ENCODE assay signal across 37 cellular contexts in the genomic region with DNA sequence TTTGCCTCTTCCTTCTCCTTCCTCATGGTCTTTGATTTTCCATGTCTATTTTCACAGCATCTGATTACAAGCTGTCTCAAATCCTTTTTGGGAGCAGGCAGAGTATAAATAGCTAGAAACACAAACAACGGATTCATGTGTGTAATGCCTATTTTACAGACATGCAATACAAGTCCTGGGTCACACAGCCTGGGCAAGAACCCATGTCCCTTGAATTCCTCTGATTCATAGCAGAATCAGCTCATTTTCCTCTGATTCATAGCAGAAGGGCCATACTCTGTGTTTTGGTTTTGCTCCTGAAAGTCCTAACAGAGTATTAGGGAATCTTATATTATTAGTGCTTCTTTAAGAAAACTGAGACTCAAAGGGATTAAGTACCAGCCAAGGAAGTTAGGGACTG.
A peak's percentile ranks its signal among the peaks of the same experiment; 100 is the strongest.
DNase-seq lines count a peak whose midpoint lies in the region; ATAC-seq, FAIRE-seq and TF ChIP-seq lines count a peak whose summit lies in the region.
"Had no signal": no experiment of that assay in that cellular context is flagged by ENCODE, and none has a peak within 500 bp of the region (broad histone marks: within the 10 kb centered on the region; RNA-seq: fewer than 3 reads in every experiment).

No MANE protein-coding gene starts in this region.

- no TSS peak for BruUV-seq in MCF 10A (replicated peaks; lab: Mats Ljungman, UMichigan)
- no TSS peak for BruUV-seq in mammary epithelial cell (replicated peaks; lab: Mats Ljungman, UMichigan)
- BruUV-seq in HepG2 (replicated peaks; lab: Mats Ljungman, UMichigan) = no TSS peak

- H3K9me3 ChIP-seq in breast epithelium (no peaks in the 10 kb centered on the region), mammary epithelial cell (replicated peaks; ENCODE audit: insufficient read depth, low read length) (no peaks in the 10 kb centered on the region), HepG2 (ENCODE audit: low read length) (no peaks in the 10 kb centered on the region)
- H3K9me3 ChIP-seq: HAP-1, lower lobe of right lung, mucosa of descending colon, right atrium auricular region, upper lobe of right lung had no signal

- CTCF ChIA-PET in MCF 10A (lab: Yijun Ruan, JAX) = interaction anchor here (0.6 to 0.7 kb wide), 2 partner anchors 38 to 142 kb away, joined by 3 read pairs; no protein-coding TSS in a partner anchor
- CTCF ChIA-PET in mammary epithelial cell (lab: Charles Lee; ENCODE audit: low non-redundant PET) = interaction anchor here (0.7 kb wide), 1 partner anchor 1452 kb away, joined by 4 read pairs; no protein-coding TSS in a partner anchor
- CTCF ChIA-PET in HepG2 (lab: Yijun Ruan, JAX; ENCODE audit: low intra/inter-chr PET ratio, low total read pairs) = no interaction called here
- CTCF ChIA-PET in HEK293T (lab: Yijun Ruan, JAX) = interaction anchor here (2.0 kb wide), 1 partner anchor 33 kb away, joined by 5 read pairs; no protein-coding TSS in a partner anchor

- no peak overlapping the region for H3K27ac ChIP-seq in breast epithelium
- no peak overlapping the region for H3K27ac ChIP-seq in mammary epithelial cell (ENCODE audit: insufficient read depth, low read depth, low read length)
- H3K27ac ChIP-seq in HepG2 (ENCODE audit: extremely low read length, insufficient read depth, low read length) = no peak overlapping the region
- H3K27ac ChIP-seq: 22Rv1, lower lobe of right lung, parathyroid adenoma, right atrium auricular region, RWPE1, upper lobe of right lung had no signal

- no peak for FAIRE-seq in HepG2 (lab: Jason Lieb, UNC)
- FAIRE-seq: GM18507, HTR-8/SVneo, kidney had no signal

- no peak overlapping the region for H3K4me3 Mint-ChIP-seq in MCF 10A (ENCODE audit: unreplicated experiment)
- H3K4me3 Mint-ChIP-seq: activated CD4-positive, alpha-beta memory T cell treated with anti-CD3 and anti-CD28 coated beads for 36 hours; activated naive CD8-positive, alpha-beta T cell treated with anti-CD3 and anti-CD28 coated beads for 36 hours; CD8-positive, alpha-beta T cell; stimulated activated memory B cell treated with anti-CD40 and anti-IgM and Interleukin-4, amounts not matched to agents 10 μg/mL and 1 μg/mL and 100 μg/mL, for 72 hours had no signal

- no peak for TF ChIP-seq EP300 in HepG2 (IDR thresholded peaks at IDR 0.05; ENCODE audit: low read depth in 2 of 2, low read length in 2 of 2)
- no peak for TF ChIP-seq EP300 in HepG2 (CRISPR knock-in tag; IDR thresholded peaks at IDR 0.05; ENCODE audit: borderline replicate concordance)

- dilution Hi-C loops in mammary epithelial cell (cut with HindIII; ENCODE audit: low sequenced_read_pairs) = no loop called here

- in situ Hi-C loops in mammary epithelial cell (cut with MboI; ENCODE audit: low sequenced_read_pairs in 2 of 2) = no loop called here
- in situ Hi-C loops in HepG2 (cut with HindIII; ENCODE audit: extremely low pct_ligation_motif_present, low pct_unique_long_range_greater_than_20kb) = no loop called here

- no peak overlapping the region for H3K27ac Mint-ChIP-seq in MCF 10A (ENCODE audit: low read depth, unreplicated experiment)
- H3K27ac Mint-ChIP-seq: activated CD4-positive, alpha-beta memory T cell treated with anti-CD3 and anti-CD28 coated beads for 36 hours; activated naive CD8-positive, alpha-beta T cell treated with anti-CD3 and anti-CD28 coated beads for 36 hours; activated T-helper 2 cell treated with anti-CD3 and anti-CD28 coated beads, Interferon-gamma antibody, Interleukin-2, Interleukin-4, amounts not matched to agents 10 μg/mL and 5 μg/mL and 100 μg/mL, durations not matched to agents 14 hours and 24 hours and 36 hours; CD8-positive, alpha-beta T cell; stimulated activated memory B cell treated with anti-CD40 and anti-IgM and Interleukin-4, amounts not matched to agents 10 μg/mL and 1 μg/mL and 100 μg/mL, for 72 hours had no signal

- H4K20me1 ChIP-seq in mammary epithelial cell (ENCODE audit: insufficient read depth, low read length) (no peaks in the 10 kb centered on the region), HepG2 (ENCODE audit: insufficient read depth, low read length) (no peaks in the 10 kb centered on the region)

- H3K4me1 ChIP-seq in breast epithelium = no peaks in the 10 kb centered on the region
- H3K4me1 ChIP-seq in mammary epithelial cell (ENCODE audit: insufficient read depth, low read length) = no peaks in the 10 kb centered on the region
- H3K4me1 ChIP-seq in HepG2 (ENCODE audit: insufficient read depth, low read length) = no peaks in the 10 kb centered on the region
- H3K4me1 ChIP-seq: lower lobe of right lung, parathyroid adenoma, right atrium auricular region, upper lobe of right lung had no signal

- H3K79me2 ChIP-seq in mammary epithelial cell (ENCODE audit: insufficient read depth, low read length) (no peaks in the 10 kb centered on the region), HepG2 (ENCODE audit: insufficient read depth, low read length) (no peaks in the 10 kb centered on the region)
- H3K79me2 ChIP-seq: parathyroid adenoma had no signal

- no peak for TF ChIP-seq POLR2A in breast epithelium (IDR thresholded peaks at IDR 0.05)
- TF ChIP-seq POLR2A in HepG2 (IDR thresholded peaks at IDR 0.05; ENCODE audit: insufficient read depth in 1 of 2, low read depth in 2 of 2, low read length in 2 of 2) = no peak

- H3K9me3 Mint-ChIP-seq in MCF 10A (ENCODE audit: unreplicated experiment) = no peaks in the 10 kb centered on the region
- H3K9me3 Mint-ChIP-seq: activated CD4-positive, alpha-beta memory T cell treated with anti-CD3 and anti-CD28 coated beads for 36 hours; activated naive CD8-positive, alpha-beta T cell treated with anti-CD3 and anti-CD28 coated beads for 36 hours; activated T-helper 2 cell treated with anti-CD3 and anti-CD28 coated beads, Interferon-gamma antibody, Interleukin-2, Interleukin-4, amounts not matched to agents 10 μg/mL and 5 μg/mL and 100 μg/mL, durations not matched to agents 14 hours and 24 hours and 36 hours; CD8-positive, alpha-beta T cell; stimulated activated memory B cell treated with anti-CD40 and anti-IgM and Interleukin-4, amounts not matched to agents 10 μg/mL and 1 μg/mL and 100 μg/mL, for 72 hours had no signal

- 50% methylated on average over 1 of the region's 1 CpG for WGBS in mammary epithelial cell (ENCODE audit: low coverage, missing lambda C conversion rate)
- 32% methylated on average over 1 of the region's 1 CpG for WGBS in HepG2 (ENCODE audit: low lambda C conversion rate)

- no peaks in the 10 kb centered on the region for H3K36me3 ChIP-seq in breast epithelium
- H3K36me3 ChIP-seq in mammary epithelial cell (ENCODE audit: insufficient read depth, low read length) = no peaks in the 10 kb centered on the region
- no peaks in the 10 kb centered on the region for H3K36me3 ChIP-seq in HepG2 (replicated peaks in 1 of 2; ENCODE audit: control insufficient read depth in 1 of 2, insufficient read depth in 2 of 2, low read length in 2 of 2)
- H3K36me3 ChIP-seq: HAP-1, lower lobe of right lung, right atrium auricular region, upper lobe of right lung had no signal

- no peak for TF ChIP-seq CTCF in MCF 10A (IDR thresholded peaks at IDR 0.05; ENCODE audit: unreplicated experiment)
- TF ChIP-seq CTCF in breast epithelium (IDR thresholded peaks at IDR 0.05) = no peak
- TF ChIP-seq CTCF in mammary epithelial cell (conservative IDR thresholded peaks at IDR 0.05 in 1 of 2, IDR thresholded peaks at IDR 0.05 in 1 of 2; ENCODE audit: extremely low read depth in 1 of 2, insufficient read depth in 1 of 2, low read depth in 1 of 2, low read length in 2 of 2) = no peak
- TF ChIP-seq CTCF in HepG2 (CRISPR knock-in tag; IDR thresholded peaks at IDR 0.05) = no peak

- peaks cover 13% of the 10 kb centered on the region for H3K27me3 Mint-ChIP-seq in MCF 10A (ENCODE audit: insufficient read depth, unreplicated experiment)
- H3K27me3 Mint-ChIP-seq: stimulated activated memory B cell treated with anti-CD40 and anti-IgM and Interleukin-4, amounts not matched to agents 10 μg/mL and 1 μg/mL and 100 μg/mL, for 72 hours had no signal

- peaks cover 21% of the 10 kb centered on the region for H3K4me1 Mint-ChIP-seq in MCF 10A (ENCODE audit: insufficient read depth, unreplicated experiment)
- H3K4me1 Mint-ChIP-seq: activated naive CD8-positive, alpha-beta T cell treated with anti-CD3 and anti-CD28 coated beads for 36 hours; stimulated activated memory B cell treated with anti-CD40 and anti-IgM and Interleukin-4, amounts not matched to agents 10 μg/mL and 1 μg/mL and 100 μg/mL, for 72 hours had no signal

- peaks cover 4% of the 10 kb centered on the region for H3K36me3 Mint-ChIP-seq in MCF 10A (ENCODE audit: insufficient read depth, unreplicated experiment)
- H3K36me3 Mint-ChIP-seq: activated CD4-positive, alpha-beta memory T cell treated with anti-CD3 and anti-CD28 coated beads for 36 hours; activated naive CD8-positive, alpha-beta T cell treated with anti-CD3 and anti-CD28 coated beads for 36 hours; CD8-positive, alpha-beta T cell; stimulated activated memory B cell treated with anti-CD40 and anti-IgM and Interleukin-4, amounts not matched to agents 10 μg/mL and 1 μg/mL and 100 μg/mL, for 72 hours had no signal

- no peak for TF ChIP-seq RAD21 in HepG2 (CRISPR knock-in tag; IDR thresholded peaks at IDR 0.05)

- intact Hi-C loops in MCF 10A (cut with micrococcal nuclease) (no loop called here), breast epithelium (cut with DNase I; ENCODE audit: low total_unique reads) (no loop called here), mammary epithelial cell (cut with micrococcal nuclease) (no loop called here), HepG2 (cut with micrococcal nuclease; ENCODE audit: unreplicated experiment) (no loop called here)

- ATAC-seq in left lobe of liver (no peak), HepG2 (no peak), HG02938 (IDR thresholded peaks at IDR 0.05; ENCODE audit: unreplicated experiment) (no peak)
- ATAC-seq: activated CD4-positive, CD25-positive, alpha-beta regulatory T cell treated with anti-CD3 and anti-CD28 coated beads, Interleukin-2, amount 50 U/mL, for 24 hours; CD8-positive, alpha-beta T cell; lower lobe of right lung; mucosa of descending colon; stimulated activated memory B cell treated with anti-CD40 and anti-IgM and Interleukin-4, amounts not matched to agents 10 μg/mL and 1 μg/mL and 100 μg/mL, for 72 hours; upper lobe of right lung had no signal

- DNase-seq in MCF 10A (ENCODE audit: unreplicated experiment) (peak; percentile 18), breast epithelium (ENCODE audit: low spot score in 2 of 2) (no peak), mammary epithelial cell (peak; percentile 11), left lobe of liver (ENCODE audit: low spot score) (peak; percentile 1), NCI-H82 treated with DMSO at 0.1 percent for 48 hours (lab: John Stamatoyannopoulos, UW; ENCODE audit: unreplicated experiment) (no peak), HepG2 (ENCODE audit: low spot score) (no peak), HEK293T (ENCODE audit: extremely low spot score) (no peak)
- DNase-seq: activated CD4-positive, alpha-beta memory T cell treated with anti-CD3 and anti-CD28 coated beads for 36 hours; activated CD8-positive, alpha-beta memory T cell treated with anti-CD3 and anti-CD28 coated beads, Interleukin-2, amount 50 U/mL, for 48 hours; activated naive CD8-positive, alpha-beta T cell treated with anti-CD3 and anti-CD28 coated beads for 36 hours; CD8-positive, alpha-beta T cell; cerebellar nuclear complex; GDM1; head of caudate nucleus; KBM-7; kidney; lower lobe of right lung; mucosa of descending colon; NCI-H1436; NCI-H2081 treated with DMSO at 0.1 percent for 48 hours; NCI-H446; NCI-H774; stimulated activated CD4-positive, alpha-beta T cell treated with anti-CD3 and anti-CD28 coated beads, Interleukin-12 subunit alpha, Interleukin-12 subunit beta, amount 100 ng/mL, for 4 hours; stimulated activated CD4-positive, alpha-beta T cell treated with anti-CD3 and anti-CD28 coated beads, Interleukin-4, amount 100 ng/mL, for 4 hours; T-helper 1 cell; upper lobe of right lung had no signal

- H3K9ac ChIP-seq in mammary epithelial cell (ENCODE audit: insufficient read depth, low read length) = no peak overlapping the region
- no peak overlapping the region for H3K9ac ChIP-seq in HepG2 (ENCODE audit: insufficient read depth, low read depth, low read length)
- H3K9ac ChIP-seq: parathyroid adenoma had no signal

- H2AFZ ChIP-seq in mammary epithelial cell (ENCODE audit: low read depth, low read length) (no peak overlapping the region), HepG2 (ENCODE audit: low read length) (no peak overlapping the region)
- H2AFZ ChIP-seq: parathyroid adenoma had no signal

- no peak overlapping the region for H3K4me3 ChIP-seq in breast epithelium
- no peak overlapping the region for H3K4me3 ChIP-seq in mammary epithelial cell (replicated peaks in 1 of 3; ENCODE audit: insufficient read depth in 1 of 3, low read depth in 2 of 3, low read length in 3 of 3)
- H3K4me3 ChIP-seq in HepG2 (replicated peaks in 1 of 3; ENCODE audit: insufficient read depth in 1 of 3, low read depth in 2 of 3, low read length in 3 of 3) = no peak overlapping the region
- H3K4me3 ChIP-seq: HAP-1, lower lobe of right lung, mucosa of descending colon, right atrium auricular region, upper lobe of right lung had no signal

- POLR2A ChIA-PET in MCF 10A (lab: Yijun Ruan, JAX) (interaction anchor here (0.5 kb wide), 1 partner anchor 372 kb away, joined by 3 read pairs; no protein-coding TSS in a partner anchor), HepG2 (lab: Yijun Ruan, JAX) (no interaction called here), HEK293T (lab: Yijun Ruan, JAX) (no interaction called here)

- H3K27me3 ChIP-seq in breast epithelium = no peaks in the 10 kb centered on the region
- no peaks in the 10 kb centered on the region for H3K27me3 ChIP-seq in mammary epithelial cell (ENCODE audit: insufficient read depth, low read length)
- peaks cover 0 to 22% of the 10 kb centered on the region in 2 experiments; a peak in 3 of 5 replicates for H3K27me3 ChIP-seq in HepG2 (ENCODE audit: control insufficient read depth in 1 of 2, insufficient read depth in 2 of 2, low read length in 2 of 2)
- H3K27me3 ChIP-seq: right atrium auricular region had no signal

- H3K4me2 ChIP-seq in mammary epithelial cell (ENCODE audit: insufficient read depth, low read depth, low read length) = no peak overlapping the region
- no peak overlapping the region for H3K4me2 ChIP-seq in HepG2 (ENCODE audit: low read depth, low read length)

Comparison
In these comparisons a context has a peak if more than half of its experiments do, and no peak if none do; other contexts are left out.
1. DNase-seq: peak in MCF 10A (single experiment), mammary epithelial cell (single experiment) and left lobe of liver (single experiment); none in breast epithelium (0 of 2), NCI-H82 treated with DMSO at 0.1 percent for 48 hours (single experiment), HepG2 (single experiment) and HEK293T (single experiment).